13 cellular contexts compared by ENCODE assay signal in genomic region chr7:87359366-87359765, GRCh38. TPM values are rescaled to one million over a fixed set of nuclear protein-coding genes. Genes with fewer than 3 reads are reported as not detected.
DNase-seq lines count a peak whose midpoint lies in the region; ATAC-seq and TF ChIP-seq lines count a peak whose summit lies in the region.
"Had no signal": no experiment of that assay in that cellular context is flagged by ENCODE, and none has a peak within 500 bp of the region (broad histone marks: within the 10 kb centered on the region; RNA-seq: fewer than 3 reads in every experiment).

No MANE protein-coding gene starts in this region.

- H3K18ac ChIP-seq in mesenchymal stem cell (ENCODE audit: low read depth in 1 of 2, low read length in 2 of 2): no peak overlapping the region

- H2BK12ac ChIP-seq in mesenchymal stem cell (ENCODE audit: low read length in 2 of 2): no peak overlapping the region

- POLR2A ChIA-PET in OCI-LY7 (lab: Charles Lee): interaction anchor here (0.6 kb wide), 1 partner anchor 65 kb away, joined by 4 read pairs; no protein-coding TSS in a partner anchor

- TSS peak; percentile 45 for BruUV-seq in OCI-LY7 (replicated peaks; lab: Mats Ljungman, UMichigan)

- H3K4ac ChIP-seq in mesenchymal stem cell (ENCODE audit: low read depth in 1 of 2, low read length in 2 of 2): no peak overlapping the region

- H3K14ac ChIP-seq in mesenchymal stem cell (ENCODE audit: low read length in 2 of 2): no peak overlapping the region

- H3K4me3 ChIP-seq in OCI-LY7 (ENCODE audit: low read depth, low read length, poor library complexity, severe bottlenecking): no peak overlapping the region
- no peak overlapping the region for H3K4me3 ChIP-seq in mesenchymal stem cell (ENCODE audit: insufficient read depth in 1 of 2, low read depth in 1 of 2, low read length in 2 of 2)
- no peak overlapping the region for H3K4me3 ChIP-seq in aorta (ENCODE audit: low read length in 2 of 2)
- H3K4me3 ChIP-seq: thoracic aorta had no signal

- H3K4me1 ChIP-seq in OCI-LY7 (ENCODE audit: insufficient read depth, low read length, poor library complexity, severe bottlenecking): no peaks in the 10 kb centered on the region
- no peaks in the 10 kb centered on the region for H3K4me1 ChIP-seq in mesenchymal stem cell (ENCODE audit: control insufficient read depth, insufficient read depth, low read depth, low read length)
- no peaks in the 10 kb centered on the region for H3K4me1 ChIP-seq in aorta (ENCODE audit: control insufficient read depth in 1 of 2, insufficient read depth in 2 of 2, low read length in 2 of 2)

- no peak overlapping the region for H3K23ac ChIP-seq in mesenchymal stem cell (ENCODE audit: low read length in 2 of 2)

- peaks cover 39% of the 10 kb centered on the region for H3K36me3 ChIP-seq in OCI-LY7 (ENCODE audit: insufficient read depth, low read length)
- peaks cover 3 to 37% of the 10 kb centered on the region in 2 experiments for H3K36me3 ChIP-seq in mesenchymal stem cell (ENCODE audit: control insufficient read depth in 1 of 2, insufficient read depth in 2 of 2, low read depth in 1 of 2, low read length in 2 of 2)
- H3K36me3 ChIP-seq in aorta (ENCODE audit: control insufficient read depth in 1 of 2, insufficient read depth in 2 of 2, low read length in 1 of 2): peaks cover 3% of the 10 kb centered on the region in 2 donors

- no peak overlapping the region for H2BK15ac ChIP-seq in mesenchymal stem cell (ENCODE audit: low read depth, poor library complexity, severe bottlenecking)

- TF ChIP-seq CTCF in OCI-LY7 (conservative IDR thresholded peaks at IDR 0.05; ENCODE audit: low read length): no peak

- H3K79me1 ChIP-seq in mesenchymal stem cell (replicated peaks; ENCODE audit: low read length, poor library complexity, severe bottlenecking): peaks cover 3% of the 10 kb centered on the region

- H3K9me3 ChIP-seq in OCI-LY7 (ENCODE audit: low read length) (peaks cover 12% of the 10 kb centered on the region), mesenchymal stem cell (ENCODE audit: control insufficient read depth, low read length) (peaks cover 8% of the 10 kb centered on the region), aorta (ENCODE audit: control insufficient read depth, low read length) (no peaks in the 10 kb centered on the region)
- H3K9me3 ChIP-seq: thoracic aorta had no signal

- ATAC-seq in GM21515 (IDR thresholded peaks at IDR 0.05; ENCODE audit: unreplicated experiment) (no peak), aorta (ENCODE audit: low FRiP score) (no peak), HG02798 (IDR thresholded peaks at IDR 0.05; ENCODE audit: poor library complexity, unreplicated experiment) (no peak)
- ATAC-seq: activated naive CD8-positive, alpha-beta T cell treated with anti-CD3 and anti-CD28 coated beads, Interleukin-2, amount 50 U/mL, for 24 hours had no signal

- H2AK5ac ChIP-seq in mesenchymal stem cell (ENCODE audit: low read length, severe bottlenecking): no peak overlapping the region

- H3K27me3 ChIP-seq in mesenchymal stem cell (ENCODE audit: control insufficient read depth in 1 of 2, insufficient read depth in 1 of 2, low read length in 2 of 2) (no peaks in the 10 kb centered on the region), aorta (ENCODE audit: control insufficient read depth in 1 of 2, insufficient read depth in 2 of 2, low read length in 1 of 2) (no peaks in the 10 kb centered on the region)

- no peaks in the 10 kb centered on the region for H3K9me2 ChIP-seq in OCI-LY7 (ENCODE audit: insufficient read depth, low read length)

- no peaks in the 10 kb centered on the region for H3K79me2 ChIP-seq in OCI-LY7 (ENCODE audit: insufficient read depth, low read depth, low read length)

- no peak overlapping the region for H4K8ac ChIP-seq in mesenchymal stem cell (ENCODE audit: low read length)

- H4K20me1 ChIP-seq in OCI-LY7 (ENCODE audit: insufficient read depth, low read length): no peaks in the 10 kb centered on the region

- H2BK120ac ChIP-seq in mesenchymal stem cell (ENCODE audit: low read depth, low read length): no peak overlapping the region

- DNase-seq in EH (ENCODE audit: low read depth): peak; percentile 50
- DNase-seq in OCI-LY7 (ENCODE audit: low spot score): no peak
- peak; percentile 30 for DNase-seq in dedifferentiated amniotic fluid mesenchymal stem cell (ENCODE audit: extremely low spot score)
- no peak for DNase-seq in mesenchymal stem cell
- DNase-seq in SK-N-DZ (ENCODE audit: low spot score): no peak
- no peak for DNase-seq in aorta
- DNase-seq: activated CD4-positive, CD25-positive, alpha-beta regulatory T cell; activated naive CD8-positive, alpha-beta T cell treated with anti-CD3 and anti-CD28 coated beads, Interleukin-2, amount 50 U/mL, for 24 hours; AML-193; SW 1271 had no signal

- H3K27ac ChIP-seq in OCI-LY7 (ENCODE audit: low read depth, low read length, poor library complexity, severe bottlenecking) (no peak overlapping the region), mesenchymal stem cell (ENCODE audit: low read length, poor library complexity, severe bottlenecking) (no peak overlapping the region), aorta (ENCODE audit: low read depth in 1 of 2, low read length in 2 of 2) (no peak overlapping the region)
- H3K27ac ChIP-seq: thoracic aorta had no signal

- H3K4me2 ChIP-seq in OCI-LY7 (ENCODE audit: low read length): no peak overlapping the region
- peak overlapping the region; percentile 25 for H3K4me2 ChIP-seq in mesenchymal stem cell (ENCODE audit: low read length, poor library complexity, severe bottlenecking)

- WGBS in mesenchymal stem cell: 92% methylated on average over 1 of the region's 2 CpGs
- WGBS in aorta, 2 donors: 70 to 79% methylated on average over 2 of the region's 2 CpGs

- intact Hi-C loops in OCI-LY7 (cut with micrococcal nuclease; ENCODE audit: unreplicated experiment): no loop called here
- intact Hi-C loops in aorta (cut with DNase I): no loop called here

- H2BK5ac ChIP-seq in mesenchymal stem cell (ENCODE audit: low read depth, low read length, poor library complexity, severe bottlenecking): no peak overlapping the region

- H3K9ac ChIP-seq in mesenchymal stem cell (ENCODE audit: low read length): no peak overlapping the region

- no peak overlapping the region for H4K91ac ChIP-seq in mesenchymal stem cell (ENCODE audit: low read length)

- CTCF ChIA-PET in OCI-LY7 (lab: Charles Lee; ENCODE audit: unreplicated experiment): no interaction called here

- no peak overlapping the region for H2AFZ ChIP-seq in OCI-LY7 (ENCODE audit: low read length)
- no peak overlapping the region for H2AFZ ChIP-seq in mesenchymal stem cell (ENCODE audit: low read depth, low read length)

RNA-seq across cellular contexts. Expression of gene CROT, which starts 13.9 kb away (rescaled TPM):
- 3.0 and 5.2 TPM in 2 replicates for total RNA-seq in OCI-LY7 (2014; rRNA removed; shearing (Covaris generic))
- total RNA-seq in OCI-LY7 (2022) (8.1 and 8.6 TPM in 2 replicates), aorta (10 to 100 TPM; 11.8 to 19.5 TPM)
- polyA plus RNA-seq in mesenchymal stem cell (2013, experiment 1 of 2): 7.3 TPM
- 7.8 TPM for polyA plus RNA-seq in mesenchymal stem cell (2013, experiment 2 of 2)
- polyA plus RNA-seq in SK-N-DZ (2014; cell fraction: cytosol; rRNA removed): 4.4 and 8.9 TPM in 2 replicates
- 14.7 and 19.6 TPM in 2 replicates for polyA plus RNA-seq in SK-N-DZ (2014; cell fraction: nucleus; rRNA removed)
- 10 to 100 TPM; 11.0 to 16.1 TPM for polyA plus RNA-seq in aorta

Comparison
In these comparisons a context has a peak if more than half of its experiments do, and no peak if none do; other contexts are left out.
1. DNase-seq: peak in EH (single experiment) and dedifferentiated amniotic fluid mesenchymal stem cell (single experiment); none in OCI-LY7 (single experiment), mesenchymal stem cell (single experiment), SK-N-DZ (single experiment) and aorta (0 of 2).